Comparison of ENCODE assay signal across 1 cellular context in genomic region chr10:97140284-97140846, GRCh38.
TF ChIP-seq lines count a peak whose summit lies in the region.

No MANE protein-coding gene starts in this region.

TF ChIP-seq in HepG2, 621 proteins besides CTCF, POLR2A, EP300 and RAD21 (continued from another document and continues in another):
- TF ChIP-seq, protein P1, sequence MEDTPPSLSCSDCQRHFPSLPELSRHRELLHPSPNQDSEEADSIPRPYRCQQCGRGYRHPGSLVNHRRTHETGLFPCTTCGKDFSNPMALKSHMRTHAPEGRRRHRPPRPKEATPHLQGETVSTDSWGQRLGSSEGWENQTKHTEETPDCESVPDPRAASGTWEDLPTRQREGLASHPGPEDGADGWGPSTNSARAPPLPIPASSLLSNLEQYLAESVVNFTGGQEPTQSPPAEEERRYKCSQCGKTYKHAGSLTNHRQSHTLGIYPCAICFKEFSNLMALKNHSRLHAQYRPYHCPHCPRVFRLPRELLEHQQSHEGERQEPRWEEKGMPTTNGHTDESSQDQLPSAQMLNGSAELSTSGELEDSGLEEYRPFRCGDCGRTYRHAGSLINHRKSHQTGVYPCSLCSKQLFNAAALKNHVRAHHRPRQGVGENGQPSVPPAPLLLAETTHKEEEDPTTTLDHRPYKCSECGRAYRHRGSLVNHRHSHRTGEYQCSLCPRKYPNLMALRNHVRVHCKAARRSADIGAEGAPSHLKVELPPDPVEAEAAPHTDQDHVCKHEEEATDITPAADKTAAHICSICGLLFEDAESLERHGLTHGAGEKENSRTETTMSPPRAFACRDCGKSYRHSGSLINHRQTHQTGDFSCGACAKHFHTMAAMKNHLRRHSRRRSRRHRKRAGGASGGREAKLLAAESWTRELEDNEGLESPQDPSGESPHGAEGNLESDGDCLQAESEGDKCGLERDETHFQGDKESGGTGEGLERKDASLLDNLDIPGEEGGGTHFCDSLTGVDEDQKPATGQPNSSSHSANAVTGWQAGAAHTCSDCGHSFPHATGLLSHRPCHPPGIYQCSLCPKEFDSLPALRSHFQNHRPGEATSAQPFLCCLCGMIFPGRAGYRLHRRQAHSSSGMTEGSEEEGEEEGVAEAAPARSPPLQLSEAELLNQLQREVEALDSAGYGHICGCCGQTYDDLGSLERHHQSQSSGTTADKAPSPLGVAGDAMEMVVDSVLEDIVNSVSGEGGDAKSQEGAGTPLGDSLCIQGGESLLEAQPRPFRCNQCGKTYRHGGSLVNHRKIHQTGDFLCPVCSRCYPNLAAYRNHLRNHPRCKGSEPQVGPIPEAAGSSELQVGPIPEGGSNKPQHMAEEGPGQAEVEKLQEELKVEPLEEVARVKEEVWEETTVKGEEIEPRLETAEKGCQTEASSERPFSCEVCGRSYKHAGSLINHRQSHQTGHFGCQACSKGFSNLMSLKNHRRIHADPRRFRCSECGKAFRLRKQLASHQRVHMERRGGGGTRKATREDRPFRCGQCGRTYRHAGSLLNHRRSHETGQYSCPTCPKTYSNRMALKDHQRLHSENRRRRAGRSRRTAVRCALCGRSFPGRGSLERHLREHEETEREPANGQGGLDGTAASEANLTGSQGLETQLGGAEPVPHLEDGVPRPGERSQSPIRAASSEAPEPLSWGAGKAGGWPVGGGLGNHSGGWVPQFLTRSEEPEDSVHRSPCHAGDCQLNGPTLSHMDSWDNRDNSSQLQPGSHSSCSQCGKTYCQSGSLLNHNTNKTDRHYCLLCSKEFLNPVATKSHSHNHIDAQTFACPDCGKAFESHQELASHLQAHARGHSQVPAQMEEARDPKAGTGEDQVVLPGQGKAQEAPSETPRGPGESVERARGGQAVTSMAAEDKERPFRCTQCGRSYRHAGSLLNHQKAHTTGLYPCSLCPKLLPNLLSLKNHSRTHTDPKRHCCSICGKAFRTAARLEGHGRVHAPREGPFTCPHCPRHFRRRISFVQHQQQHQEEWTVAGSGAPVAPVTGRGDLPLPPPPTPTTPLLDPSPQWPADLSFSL (CRISPR knock-in tag; IDR thresholded peaks at IDR 0.05): no peak
- TF ChIP-seq ZNF775 (CRISPR knock-in tag; IDR thresholded peaks at IDR 0.05; ENCODE audit: borderline replicate concordance): no peak
- 0 out of 2 replicates have a peak, but pooled peaks have one; percentile 23 for TF ChIP-seq BORCS8-MEF2B (CRISPR knock-in tag; IDR thresholded peaks at IDR 0.05)
- TF ChIP-seq, protein P2, sequence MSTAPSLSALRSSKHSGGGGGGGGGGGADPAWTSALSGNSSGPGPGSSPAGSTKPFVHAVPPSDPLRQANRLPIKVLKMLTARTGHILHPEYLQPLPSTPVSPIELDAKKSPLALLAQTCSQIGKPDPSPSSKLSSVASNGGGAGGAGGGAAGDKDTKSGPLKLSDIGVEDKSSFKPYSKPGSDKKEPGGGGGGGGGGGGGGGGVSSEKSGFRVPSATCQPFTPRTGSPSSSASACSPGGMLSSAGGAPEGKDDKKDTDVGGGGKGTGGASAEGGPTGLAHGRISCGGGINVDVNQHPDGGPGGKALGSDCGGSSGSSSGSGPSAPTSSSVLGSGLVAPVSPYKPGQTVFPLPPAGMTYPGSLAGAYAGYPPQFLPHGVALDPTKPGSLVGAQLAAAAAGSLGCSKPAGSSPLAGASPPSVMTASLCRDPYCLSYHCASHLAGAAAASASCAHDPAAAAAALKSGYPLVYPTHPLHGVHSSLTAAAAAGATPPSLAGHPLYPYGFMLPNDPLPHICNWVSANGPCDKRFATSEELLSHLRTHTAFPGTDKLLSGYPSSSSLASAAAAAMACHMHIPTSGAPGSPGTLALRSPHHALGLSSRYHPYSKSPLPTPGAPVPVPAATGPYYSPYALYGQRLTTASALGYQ (CRISPR knock-in tag; IDR thresholded peaks at IDR 0.05): peak; percentile 96
- TF ChIP-seq, protein P3, sequence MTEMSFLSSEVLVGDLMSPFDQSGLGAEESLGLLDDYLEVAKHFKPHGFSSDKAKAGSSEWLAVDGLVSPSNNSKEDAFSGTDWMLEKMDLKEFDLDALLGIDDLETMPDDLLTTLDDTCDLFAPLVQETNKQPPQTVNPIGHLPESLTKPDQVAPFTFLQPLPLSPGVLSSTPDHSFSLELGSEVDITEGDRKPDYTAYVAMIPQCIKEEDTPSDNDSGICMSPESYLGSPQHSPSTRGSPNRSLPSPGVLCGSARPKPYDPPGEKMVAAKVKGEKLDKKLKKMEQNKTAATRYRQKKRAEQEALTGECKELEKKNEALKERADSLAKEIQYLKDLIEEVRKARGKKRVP (CRISPR knock-in tag; IDR thresholded peaks at IDR 0.05): peak in 1 of 2 experiments; percentile 69; a peak in 2 of 4 replicates
- TF ChIP-seq SSRP1 (CRISPR knock-in tag; IDR thresholded peaks at IDR 0.05): peak; percentile 77
- peak; percentile 93 for TF ChIP-seq MAX (IDR thresholded peaks at IDR 0.05)
- peak; percentile 30 for TF ChIP-seq ZNF781 (CRISPR knock-in tag; IDR thresholded peaks at IDR 0.05; ENCODE audit: borderline replicate concordance, not compliant biosample characterization)
- no peak for TF ChIP-seq NCOA1 (CRISPR knock-in tag; IDR thresholded peaks at IDR 0.05)
- no peak for TF ChIP-seq SCMH1 (CRISPR knock-in tag; IDR thresholded peaks at IDR 0.05; ENCODE audit: borderline replicate concordance)
- no peak for TF ChIP-seq HNRNPLL (IDR thresholded peaks at IDR 0.05; ENCODE audit: low read depth, low read length, poor library complexity, severe bottlenecking)
- TF ChIP-seq TBL1XR1 (IDR thresholded peaks at IDR 0.05; ENCODE audit: borderline replicate concordance, low read length, partially characterized antibody): no peak
- TF ChIP-seq, protein P4, sequence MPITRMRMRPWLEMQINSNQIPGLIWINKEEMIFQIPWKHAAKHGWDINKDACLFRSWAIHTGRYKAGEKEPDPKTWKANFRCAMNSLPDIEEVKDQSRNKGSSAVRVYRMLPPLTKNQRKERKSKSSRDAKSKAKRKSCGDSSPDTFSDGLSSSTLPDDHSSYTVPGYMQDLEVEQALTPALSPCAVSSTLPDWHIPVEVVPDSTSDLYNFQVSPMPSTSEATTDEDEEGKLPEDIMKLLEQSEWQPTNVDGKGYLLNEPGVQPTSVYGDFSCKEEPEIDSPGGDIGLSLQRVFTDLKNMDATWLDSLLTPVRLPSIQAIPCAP (CRISPR knock-in tag; IDR thresholded peaks at IDR 0.05; ENCODE audit: low read depth): no peak
- peak; percentile 92 for TF ChIP-seq SOX5 (CRISPR knock-in tag; IDR thresholded peaks at IDR 0.05; ENCODE audit: borderline replicate concordance)
- 0 out of 2 replicates have a peak, but pooled peaks have one; percentile 52 for TF ChIP-seq ZNF747 (CRISPR knock-in tag; IDR thresholded peaks at IDR 0.05; ENCODE audit: borderline replicate concordance)
- TF ChIP-seq ZNF34 (CRISPR knock-in tag; IDR thresholded peaks at IDR 0.05; ENCODE audit: borderline replicate concordance): no peak
- no peak for TF ChIP-seq POLR2G (IDR thresholded peaks at IDR 0.05; ENCODE audit: low read depth, low read length)
- peak; percentile 83 for TF ChIP-seq SAP130 (CRISPR knock-in tag; IDR thresholded peaks at IDR 0.05; ENCODE audit: low read depth)
- TF ChIP-seq PHB2 (IDR thresholded peaks at IDR 0.05; ENCODE audit: partially characterized antibody): no peak
- 0 out of 2 replicates have a peak, but pooled peaks have one; percentile 7 for TF ChIP-seq NFYC (CRISPR knock-in tag; IDR thresholded peaks at IDR 0.05)
- peak; percentile 84 for TF ChIP-seq BCL6 (CRISPR knock-in tag; IDR thresholded peaks at IDR 0.05)
- TF ChIP-seq IKZF1 (IDR thresholded peaks at IDR 0.05): no peak
- no peak for TF ChIP-seq ZNF10 (CRISPR knock-in tag; IDR thresholded peaks at IDR 0.05; ENCODE audit: borderline replicate concordance, low read depth)
- no peak for TF ChIP-seq KAT2B (IDR thresholded peaks at IDR 0.05; ENCODE audit: borderline replicate concordance, low read depth, low read length)
- 0 out of 2 replicates have a peak, but pooled peaks have one; percentile 23 for TF ChIP-seq NFYB (CRISPR knock-in tag; IDR thresholded peaks at IDR 0.05)
- no peak for TF ChIP-seq MBD4 (IDR thresholded peaks at IDR 0.05; ENCODE audit: borderline replicate concordance, low read length)
- TF ChIP-seq CAMTA2 (CRISPR knock-in tag; IDR thresholded peaks at IDR 0.05; ENCODE audit: borderline replicate concordance): no peak
- TF ChIP-seq ZNF468 (CRISPR knock-in tag; IDR thresholded peaks at IDR 0.05): no peak
- no peak for TF ChIP-seq ZMAT5 (CRISPR knock-in tag; IDR thresholded peaks at IDR 0.05; ENCODE audit: borderline replicate concordance, low read depth)
- 0 out of 2 replicates have a peak, but pooled peaks have one; percentile 13 for TF ChIP-seq KDM1A (CRISPR knock-in tag; IDR thresholded peaks at IDR 0.05)
- no peak for TF ChIP-seq SOX6 (IDR thresholded peaks at IDR 0.05)
- TF ChIP-seq SOX6 (CRISPR knock-in tag; IDR thresholded peaks at IDR 0.05): peak; percentile 98
- TF ChIP-seq ZNF101 (CRISPR knock-in tag; IDR thresholded peaks at IDR 0.05; ENCODE audit: borderline replicate concordance, low read depth): no peak
- TF ChIP-seq MIER3 (CRISPR knock-in tag; IDR thresholded peaks at IDR 0.05; ENCODE audit: borderline replicate concordance): peak; percentile 61; the same call in 1 of the 2 replicates
- TF ChIP-seq ZNF264 (CRISPR knock-in tag; IDR thresholded peaks at IDR 0.05): peak; percentile 70; the same call in 1 of the 2 replicates
- no peak for TF ChIP-seq ZNF451 (CRISPR knock-in tag; IDR thresholded peaks at IDR 0.05)
- TF ChIP-seq, protein P5, sequence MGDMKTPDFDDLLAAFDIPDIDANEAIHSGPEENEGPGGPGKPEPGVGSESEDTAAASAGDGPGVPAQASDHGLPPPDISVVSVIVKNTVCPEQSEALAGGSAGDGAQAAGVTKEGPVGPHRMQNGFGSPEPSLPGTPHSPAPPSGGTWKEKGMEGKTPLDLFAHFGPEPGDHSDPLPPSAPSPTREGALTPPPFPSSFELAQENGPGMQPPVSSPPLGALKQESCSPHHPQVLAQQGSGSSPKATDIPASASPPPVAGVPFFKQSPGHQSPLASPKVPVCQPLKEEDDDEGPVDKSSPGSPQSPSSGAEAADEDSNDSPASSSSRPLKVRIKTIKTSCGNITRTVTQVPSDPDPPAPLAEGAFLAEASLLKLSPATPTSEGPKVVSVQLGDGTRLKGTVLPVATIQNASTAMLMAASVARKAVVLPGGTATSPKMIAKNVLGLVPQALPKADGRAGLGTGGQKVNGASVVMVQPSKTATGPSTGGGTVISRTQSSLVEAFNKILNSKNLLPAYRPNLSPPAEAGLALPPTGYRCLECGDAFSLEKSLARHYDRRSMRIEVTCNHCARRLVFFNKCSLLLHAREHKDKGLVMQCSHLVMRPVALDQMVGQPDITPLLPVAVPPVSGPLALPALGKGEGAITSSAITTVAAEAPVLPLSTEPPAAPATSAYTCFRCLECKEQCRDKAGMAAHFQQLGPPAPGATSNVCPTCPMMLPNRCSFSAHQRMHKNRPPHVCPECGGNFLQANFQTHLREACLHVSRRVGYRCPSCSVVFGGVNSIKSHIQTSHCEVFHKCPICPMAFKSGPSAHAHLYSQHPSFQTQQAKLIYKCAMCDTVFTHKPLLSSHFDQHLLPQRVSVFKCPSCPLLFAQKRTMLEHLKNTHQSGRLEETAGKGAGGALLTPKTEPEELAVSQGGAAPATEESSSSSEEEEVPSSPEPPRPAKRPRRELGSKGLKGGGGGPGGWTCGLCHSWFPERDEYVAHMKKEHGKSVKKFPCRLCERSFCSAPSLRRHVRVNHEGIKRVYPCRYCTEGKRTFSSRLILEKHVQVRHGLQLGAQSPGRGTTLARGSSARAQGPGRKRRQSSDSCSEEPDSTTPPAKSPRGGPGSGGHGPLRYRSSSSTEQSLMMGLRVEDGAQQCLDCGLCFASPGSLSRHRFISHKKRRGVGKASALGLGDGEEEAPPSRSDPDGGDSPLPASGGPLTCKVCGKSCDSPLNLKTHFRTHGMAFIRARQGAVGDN (CRISPR knock-in tag; IDR thresholded peaks at IDR 0.05): peak; percentile 68
- no peak for TF ChIP-seq KMT2B (CRISPR knock-in tag; IDR thresholded peaks at IDR 0.05)
- no peak for TF ChIP-seq ELF4 (CRISPR knock-in tag; IDR thresholded peaks at IDR 0.05; ENCODE audit: borderline replicate concordance)
- no peak for TF ChIP-seq ZKSCAN1 (IDR thresholded peaks at IDR 0.05; ENCODE audit: low read length)
- TF ChIP-seq MEIS1 (CRISPR knock-in tag; IDR thresholded peaks at IDR 0.05; ENCODE audit: borderline replicate concordance): no peak
- peak; percentile 68; the same call in 1 of the 2 replicates for TF ChIP-seq ZNF563 (CRISPR knock-in tag; IDR thresholded peaks at IDR 0.05)
- peak; percentile 91; the same call in 1 of the 2 replicates for TF ChIP-seq FOXJ3 (CRISPR knock-in tag; IDR thresholded peaks at IDR 0.05; ENCODE audit: borderline replicate concordance)
- TF ChIP-seq HINFP (CRISPR knock-in tag; IDR thresholded peaks at IDR 0.05; ENCODE audit: low read depth): no peak
- TF ChIP-seq DNMT1 (CRISPR knock-in tag; IDR thresholded peaks at IDR 0.05): no peak
- TF ChIP-seq ZNF160 (CRISPR knock-in tag; IDR thresholded peaks at IDR 0.05): no peak
- no peak for TF ChIP-seq DMTF1 (CRISPR knock-in tag; IDR thresholded peaks at IDR 0.05)
- TF ChIP-seq ZFP41 (CRISPR knock-in tag; IDR thresholded peaks at IDR 0.05; ENCODE audit: borderline replicate concordance): no peak
- TF ChIP-seq POLR2AphosphoS2 (IDR thresholded peaks at IDR 0.05; ENCODE audit: low read depth, low read length): no peak
- TF ChIP-seq ZNF891 (CRISPR knock-in tag; IDR thresholded peaks at IDR 0.05): no peak
